In genomic region chr5:36875789-36876388, GRCh38 we compare ENCODE assay signal across 8 cellular contexts. TPM values are rescaled to one million over a fixed set of nuclear protein-coding genes. Genes with fewer than 3 reads are reported as not detected.
A peak's percentile ranks its signal among the peaks of the same experiment; 100 is the strongest.
DNase-seq lines count a peak whose midpoint lies in the region; ATAC-seq and TF ChIP-seq lines count a peak whose summit lies in the region.

No MANE protein-coding gene starts in this region.

- H3K4me1 ChIP-seq in heart left ventricle (peaks cover 5 to 62% (median 43%) of the 10 kb centered on the region in 12 donors), upper lobe of right lung (peaks cover 49% of the 10 kb centered on the region)

- peak overlapping the region; percentile 94 to 98 (median 96) for H3K27ac ChIP-seq in heart left ventricle
- H3K27ac ChIP-seq in upper lobe of right lung = peak overlapping the region; percentile 96

- peak overlapping the region; percentile 95 for H3K4me3 Mint-ChIP-seq in HFFc6

- H3K36me3 Mint-ChIP-seq in HFFc6 (ENCODE audit: low read depth) = peaks cover 15% of the 10 kb centered on the region

- no peak for TF ChIP-seq POLR2A in heart left ventricle (IDR thresholded peaks at IDR 0.05)

- H3K27me3 Mint-ChIP-seq in HFFc6 (ENCODE audit: insufficient read depth) = peaks cover 2% of the 10 kb centered on the region

- no peaks in the 10 kb centered on the region for H3K36me3 ChIP-seq in GM06990 (ENCODE audit: control insufficient read depth, insufficient read depth, low read length)
- H3K36me3 ChIP-seq in heart left ventricle = peaks cover 0 to 8% (median 0%) of the 10 kb centered on the region in 9 donors
- H3K36me3 ChIP-seq in upper lobe of right lung = no peaks in the 10 kb centered on the region

- H3K27ac Mint-ChIP-seq in HFFc6 = peak overlapping the region; percentile 98

- no peaks in the 10 kb centered on the region for H3K9me3 ChIP-seq in heart left ventricle
- H3K9me3 ChIP-seq in upper lobe of right lung = no peaks in the 10 kb centered on the region

- peaks cover 54% of the 10 kb centered on the region for H3K4me1 Mint-ChIP-seq in HFFc6 (ENCODE audit: low read depth)

- intact Hi-C loops in heart left ventricle (cut with DNase I) = loop anchor here (2.0 to 10.0 kb wide), 9 partner anchors 61 to 631 kb away; partner anchors contain the start of genes NADK2 (in 2 of the 10) and NUP155 (in 1 of the 10)
- intact Hi-C loops in posterior cingulate gyrus (cut with DNase I) = loop anchor here (1.0 to 5.0 kb wide), 5 partner anchors 68 to 724 kb away; partner anchors contain the start of genes LMBRD2, NADK2 and SKP2
- intact Hi-C loops in upper lobe of right lung (cut with DNase I) = no loop called here

- DNase-seq in GM06990 (ENCODE audit: extremely low read depth, insufficient read length) = peak; percentile 84
- DNase-seq in HFFc6 = peak; percentile 72
- peak; percentile 54 for DNase-seq in MV-4-11 (lab: John Stamatoyannopoulos, UW)
- peak; percentile 56 for DNase-seq in SKM-1 treated with dmso at 0.1 percent for 144 hours (lab: John Stamatoyannopoulos, UW; ENCODE audit: unreplicated experiment)
- DNase-seq in activated naive CD8-positive, alpha-beta T cell treated with anti-CD3 and anti-CD28 coated beads, Interleukin-2, amount 50 U/mL, for 16 hours (ENCODE audit: low read depth, low spot score) = peak; percentile 25
- peak; percentile 83 to 90 (median 85) for DNase-seq in heart left ventricle
- DNase-seq in posterior cingulate gyrus = peak; percentile 59 to 97 (median 78)
- peak; percentile 93 for DNase-seq in upper lobe of right lung

- ATAC-seq in heart left ventricle (peak; percentile 84 to 90 (median 87)), upper lobe of right lung (peak; percentile 87)

- H3K4me3 ChIP-seq in GM06990 (replicated peaks; ENCODE audit: low read depth, low read length) = peak overlapping the region; percentile 70
- peak overlapping the region; percentile 77 to 98 (median 91) for H3K4me3 ChIP-seq in heart left ventricle
- peak overlapping the region; percentile 87 for H3K4me3 ChIP-seq in upper lobe of right lung

- 0% methylated on average over 43 to 60 of the region's 60 CpGs for WGBS in heart left ventricle, 4 donors

- no peaks in the 10 kb centered on the region for H3K27me3 ChIP-seq in GM06990 (replicated peaks; ENCODE audit: control insufficient read depth, insufficient read depth, low read length)
- H3K27me3 ChIP-seq in heart left ventricle = no peaks in the 10 kb centered on the region
- no peaks in the 10 kb centered on the region for H3K27me3 ChIP-seq in upper lobe of right lung

- peak; percentile 73 for TF ChIP-seq CTCF in GM06990 (IDR thresholded peaks at IDR 0.05; ENCODE audit: insufficient read depth, low read length, poor library complexity, severe bottlenecking)
- peak; percentile 76 for TF ChIP-seq CTCF in HFFc6 (IDR thresholded peaks at IDR 0.05)
- TF ChIP-seq CTCF in heart left ventricle (IDR thresholded peaks at IDR 0.05) = peak; percentile 22 to 86 (median 56)
- peak; percentile 53 for TF ChIP-seq CTCF in upper lobe of right lung (IDR thresholded peaks at IDR 0.05)

- H3K9me3 Mint-ChIP-seq in HFFc6 = no peaks in the 10 kb centered on the region

RNA-seq across cellular contexts. Expression of gene NIPBL, which starts 0.7 kb away (rescaled TPM):
- 10 to 100 TPM; 31.6 to 35.7 (median 32.6) TPM for total RNA-seq in HFFc6 (2021; fragmentation: NEBNext Ultra II Directional; extraction: Animal tissue kit (Norgen Biotek cat#: 25700))
- total RNA-seq in heart left ventricle (10 to 100 TPM; 31.7 to 57.3 (median 39.2) TPM), upper lobe of right lung (63.0 TPM)
- 10 to 100 TPM; 13.2 to 13.5 TPM for polyA plus RNA-seq in heart left ventricle

Comparison
In these comparisons a context has a peak if more than half of its experiments do, and no peak if none do; other contexts are left out.
1. Peak in every context shown above with its lines: DNase-seq, ATAC-seq, H3K4me3 ChIP-seq and H3K27ac ChIP-seq.
2. DNase-seq: peak in every context shown above with its lines; median percentile 93 in upper lobe of right lung; 85 in heart left ventricle; 84 in GM06990; 78 in posterior cingulate gyrus; 72 in HFFc6; 56 in SKM-1 treated with dmso at 0.1 percent for 144 hours; 54 in MV-4-11; 25 in activated naive CD8-positive, alpha-beta T cell treated with anti-CD3 and anti-CD28 coated beads, Interleukin-2, amount 50 U/mL, for 16 hours.